15 cellular contexts compared by ENCODE assay signal in the genomic region with DNA sequence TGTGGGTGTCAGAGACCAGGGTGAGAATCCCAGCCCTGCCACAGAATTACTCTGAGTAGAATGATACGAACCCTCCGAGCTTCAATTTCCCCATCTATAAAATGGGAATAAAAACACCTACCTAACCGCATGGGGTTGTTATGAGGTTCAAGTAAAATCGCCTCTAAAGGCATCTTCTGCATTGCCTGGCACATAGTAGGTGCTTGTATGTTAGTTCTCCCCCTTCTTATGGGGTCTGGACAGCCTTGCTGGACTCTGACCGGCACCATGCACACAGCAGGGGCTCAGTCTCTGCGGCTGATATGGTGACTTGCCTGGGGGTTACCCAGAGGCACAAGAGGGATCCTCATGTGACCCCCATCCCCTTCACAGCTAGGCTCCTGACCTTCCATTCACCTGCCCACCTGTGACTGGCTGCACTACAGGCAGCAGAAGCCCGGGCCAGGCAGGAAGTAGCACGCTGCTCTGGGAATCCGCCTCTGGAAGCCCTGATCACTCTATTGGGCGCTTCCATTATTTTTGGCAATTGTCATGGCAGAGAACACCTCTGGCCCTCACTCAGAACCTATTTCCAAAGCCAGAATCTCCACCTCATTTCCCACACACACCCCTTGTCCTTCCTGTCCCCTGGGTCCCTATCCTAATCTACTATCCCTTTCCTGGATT. TPM values are rescaled to one million over a fixed set of nuclear protein-coding genes. Genes with fewer than 3 reads are reported as not detected.
DNase-seq lines count a peak whose midpoint lies in the region; ATAC-seq, FAIRE-seq and TF ChIP-seq lines count a peak whose summit lies in the region.
"Had no signal": no experiment of that assay in that cellular context is flagged by ENCODE, and none has a peak within 500 bp of the region (broad histone marks: within the 10 kb centered on the region; RNA-seq: fewer than 3 reads in every experiment).

No MANE protein-coding gene starts in this region.

- no peaks in the 10 kb centered on the region for H3K9me2 ChIP-seq in Karpas-422 (replicated peaks; ENCODE audit: insufficient read depth, low read length)

- H3K9me3 ChIP-seq in heart right ventricle (no peaks in the 10 kb centered on the region), prostate gland (no peaks in the 10 kb centered on the region), Karpas-422 (ENCODE audit: low read length) (no peaks in the 10 kb centered on the region)

- no peaks in the 10 kb centered on the region for H4K20me1 ChIP-seq in Karpas-422 (ENCODE audit: insufficient read depth, low read depth, low read length)

- 75 to 89% methylated on average over 9 to 10 of the region's 10 CpGs for WGBS in heart right ventricle, 2 donors
- WGBS in prostate gland: 76% methylated on average over 10 of the region's 10 CpGs

- H3K27ac ChIP-seq in heart right ventricle (peak overlapping the region in 8 of 10 donors; percentile 31 to 90 (median 80)), prostate gland (peak overlapping the region; percentile 25 to 45), Karpas-422 (ENCODE audit: low read length) (no peak overlapping the region)

- intact Hi-C loops in heart right ventricle (cut with DNase I) (no loop called here), Right ventricle myocardium superior (cut with DNase I) (no loop called here), prostate gland (cut with DNase I) (no loop called here)

- no peak for FAIRE-seq in urothelium cell line (lab: Jason Lieb, UNC)

- H3K4me2 ChIP-seq in Karpas-422 (ENCODE audit: low read depth, low read length, poor library complexity, severe bottlenecking): no peak overlapping the region

- H3K27me3 ChIP-seq in heart right ventricle: peaks cover 0 to 7% (median 0%) of the 10 kb centered on the region in 7 donors
- H3K27me3 ChIP-seq in prostate gland (replicated peaks; ENCODE audit: insufficient read depth): no peaks in the 10 kb centered on the region
- no peaks in the 10 kb centered on the region for H3K27me3 ChIP-seq in Karpas-422 (ENCODE audit: low read length)

- TF ChIP-seq POLR2A in prostate gland (IDR thresholded peaks at IDR 0.05): no peak

- H3K9ac ChIP-seq in Karpas-422 (ENCODE audit: low read length): no peak overlapping the region

- no peaks in the 10 kb centered on the region for H3K79me2 ChIP-seq in Karpas-422 (ENCODE audit: low read length)

- H3K36me3 ChIP-seq in heart right ventricle: no peaks in the 10 kb centered on the region
- no peaks in the 10 kb centered on the region for H3K36me3 ChIP-seq in prostate gland
- H3K36me3 ChIP-seq in Karpas-422 (ENCODE audit: insufficient read depth, low read length): no peaks in the 10 kb centered on the region

- H3K4me1 ChIP-seq in heart right ventricle: peaks cover 39 to 95% (median 79%) of the 10 kb centered on the region in 9 donors
- H3K4me1 ChIP-seq in prostate gland (replicated peaks): peaks cover 14% of the 10 kb centered on the region
- no peaks in the 10 kb centered on the region for H3K4me1 ChIP-seq in Karpas-422 (ENCODE audit: low read length)

- H3K4me3 ChIP-seq in heart right ventricle: peak overlapping the region in 1 of 10 donors; percentile 15
- peak overlapping the region; percentile 42 for H3K4me3 ChIP-seq in fibroblast of the aortic adventitia (ENCODE audit: low read depth, low read length)
- no peak overlapping the region for H3K4me3 ChIP-seq in prostate gland
- H3K4me3 ChIP-seq in Karpas-422 (ENCODE audit: low read length): no peak overlapping the region

- peak in 5 of 8 donors; percentile 1 to 40 (median 8) for ATAC-seq in heart right ventricle
- ATAC-seq in Right ventricle myocardium superior (ENCODE audit: poor library complexity): no peak
- no peak for ATAC-seq in HG03565 (IDR thresholded peaks at IDR 0.05; ENCODE audit: unreplicated experiment)

- no peak overlapping the region for H2AFZ ChIP-seq in Karpas-422 (ENCODE audit: low read length)

- no peak for TF ChIP-seq CTCF in heart right ventricle (IDR thresholded peaks at IDR 0.05)
- TF ChIP-seq CTCF in fibroblast of the aortic adventitia (IDR thresholded peaks at IDR 0.05; ENCODE audit: insufficient read depth, low read length): no peak
- no peak for TF ChIP-seq CTCF in prostate gland (IDR thresholded peaks at IDR 0.05)

- DNase-seq in heart right ventricle: peak in 1 of 2 donors; percentile 40
- no peak for DNase-seq in Right ventricle myocardium superior
- no peak for DNase-seq in fibroblast of the aortic adventitia (ENCODE audit: low read depth)
- DNase-seq in prostate gland (ENCODE audit: low spot score): no peak
- no peak for DNase-seq in urothelium cell line (ENCODE audit: low spot score)
- DNase-seq in NCI-H524 treated with DMSO at 0.1 percent for 48 hours (lab: John Stamatoyannopoulos, UW): no peak
- no peak for DNase-seq in Karpas-422
- DNase-seq: activated effector memory CD4-positive, alpha-beta T cell treated with anti-CD3 and anti-CD28 coated beads, Interleukin-2, amount 50 U/mL, for 16 hours; DMS79; NCI-H1417 treated with DMSO at 0.1 percent for 48 hours; NCI-H526 treated with DMSO at 0.1 percent for 48 hours; nucleus accumbens; stimulated activated CD4-positive, alpha-beta T cell treated with anti-CD3 and anti-CD28 coated beads, Interleukin-4, amount 100 ng/mL, for 4 hours; SW 1271 had no signal

RNA-seq across cellular contexts. Expression of gene SH3PXD2A, which starts 6.0 kb away (rescaled TPM):
- total RNA-seq in heart right ventricle (10 to 100 TPM; 30.6 to 44.9 (median 36.0) TPM), Right ventricle myocardium superior (27.0 TPM), fibroblast of the aortic adventitia (ENCODE audit: low replicate concordance) (15.8 and 20.4 TPM in 2 replicates), prostate gland (10 to 100 TPM; 14.2 to 26.4 TPM)
- polyA plus RNA-seq in heart right ventricle: 10 to 100 TPM in 1 of 2 donors, 1 to 10 TPM in 1; 6.9 to 14.2 TPM
- total RNA-seq in Karpas-422 (2014; rRNA removed; shearing (Covaris generic); ENCODE audit: low replicate concordance): 0.07 and 0.22 TPM in 2 replicates

Comparison
In these comparisons a context has a peak if more than half of its experiments do, and no peak if none do; other contexts are left out.
1. ATAC-seq: peak in heart right ventricle (5 of 8); none in Right ventricle myocardium superior (single experiment) and HG03565 (single experiment).
2. RNA of gene SH3PXD2A, which starts 6.0 kb away (total RNA-seq): 30.6 to 44.9 TPM in heart right ventricle, 27.0 TPM in Right ventricle myocardium superior (single experiment), 14.2 to 26.4 TPM in prostate gland and 15.8 to 20.4 TPM in fibroblast of the aortic adventitia; 0.07 to 0.22 TPM in Karpas-422; every median in the first group is over 10 times any median in the second.